ENCODE assay signal across 13 cellular contexts in genomic region chr2:71746946-71747501, GRCh38.
A peak's percentile ranks its signal among the peaks of the same experiment; 100 is the strongest.
DNase-seq lines count a peak whose midpoint lies in the region; ATAC-seq, FAIRE-seq and TF ChIP-seq lines count a peak whose summit lies in the region.
"Had no signal": no experiment of that assay in that cellular context is flagged by ENCODE, and none has a peak within 500 bp of the region (broad histone marks: within the 10 kb centered on the region; RNA-seq: fewer than 3 reads in every experiment).

No MANE protein-coding gene starts in this region.

- H3K27me3 ChIP-seq in GM23248 (replicated peaks; ENCODE audit: insufficient read depth) (no peaks in the 10 kb centered on the region; the same call in 1 of the 2 replicates), heart right ventricle (no peaks in the 10 kb centered on the region), gastrocnemius medialis (no peaks in the 10 kb centered on the region)
- H3K27me3 ChIP-seq in CD4-positive, alpha-beta memory T cell (ENCODE audit: insufficient read depth, low read length): no peaks in the 10 kb centered on the region

- H3K4me3 ChIP-seq in GM23248: no peak overlapping the region
- H3K4me3 ChIP-seq in heart right ventricle: no peak overlapping the region
- no peak overlapping the region for H3K4me3 ChIP-seq in gastrocnemius medialis
- no peak overlapping the region for H3K4me3 ChIP-seq in CD4-positive, alpha-beta memory T cell (ENCODE audit: low read length in 2 of 2)

- TF ChIP-seq CTCF in heart right ventricle (IDR thresholded peaks at IDR 0.05) (no peak), gastrocnemius medialis (IDR thresholded peaks at IDR 0.05 in 4 of 5, conservative IDR thresholded peaks at IDR 0.05 in 1 of 5) (no peak)

- ATAC-seq in heart right ventricle: peak in 6 of 8 donors; percentile 13 to 45 (median 28)
- no peak for ATAC-seq in gastrocnemius medialis
- ATAC-seq in HG03095 (IDR thresholded peaks at IDR 0.05; ENCODE audit: unreplicated experiment): no peak
- ATAC-seq in T-cell (replicated peaks in 1 of 4): no peak
- ATAC-seq: activated T-helper 17 cell treated with anti-CD3 and anti-CD28 coated beads, Interleukin-2, amount 50 U/mL, for 72 hours; stimulated activated memory B cell treated with anti-CD40 and anti-IgM and Interleukin-4, amounts not matched to agents 10 μg/mL and 1 μg/mL and 100 μg/mL, for 72 hours had no signal

- in situ Hi-C loops in GM23248 (cut with MboI) (no loop called here), gastrocnemius medialis (cut with MboI; ENCODE audit: low sequenced_read_pairs in 4 of 4) (no loop called here)

- intact Hi-C loops in heart right ventricle (cut with DNase I): no loop called here
- intact Hi-C loops in gastrocnemius medialis (cut with DNase I; ENCODE audit: low total_unique reads): loop anchor here (5.0 kb wide), 1 partner anchor 195 kb away; no protein-coding TSS in a partner anchor
- intact Hi-C loops in CD4-positive, alpha-beta memory T cell (cut with micrococcal nuclease): no loop called here

- CTCF ChIA-PET in T-cell (lab: Charles Lee): no interaction called here
- CTCF ChIA-PET in CD4-positive, alpha-beta memory T cell (lab: Charles Lee; ENCODE audit: partially characterized antibody): no interaction called here

- no peak for TF ChIP-seq POLR2A in gastrocnemius medialis (IDR thresholded peaks at IDR 0.05)
- no peak for TF ChIP-seq POLR2A in GM12892 (IDR thresholded peaks at IDR 0.05; ENCODE audit: low read depth, low read length)

- no peaks in the 10 kb centered on the region for H3K4me1 Mint-ChIP-seq in T-cell
- H3K4me1 Mint-ChIP-seq in CD4-positive, alpha-beta memory T cell: no peaks in the 10 kb centered on the region
- H3K4me1 Mint-ChIP-seq: activated T-helper 17 cell treated with anti-CD3 and anti-CD28 coated beads, Interleukin-2, amount 50 U/mL, for 72 hours; IgD-negative memory B cell; stimulated activated memory B cell treated with anti-CD40 and anti-IgM and Interleukin-4, amounts not matched to agents 10 μg/mL and 1 μg/mL and 100 μg/mL, for 72 hours had no signal

- no peaks in the 10 kb centered on the region for H4K20me1 ChIP-seq in GM23248 (ENCODE audit: insufficient read depth)

- H3K4me1 ChIP-seq in GM23248 (ENCODE audit: insufficient read depth): peaks cover 55% of the 10 kb centered on the region
- peaks cover 10 to 57% (median 29%) of the 10 kb centered on the region in 9 donors for H3K4me1 ChIP-seq in heart right ventricle
- H3K4me1 ChIP-seq in gastrocnemius medialis: peaks cover 68 to 77% of the 10 kb centered on the region in 2 donors
- H3K4me1 ChIP-seq in CD4-positive, alpha-beta memory T cell (ENCODE audit: insufficient read depth, low read length): no peaks in the 10 kb centered on the region

- peak overlapping the region; percentile 18; the same call in 1 of the 2 replicates for H2AFZ ChIP-seq in GM23248

- H3K9ac ChIP-seq in GM23248: peak overlapping the region; percentile 13

- peaks cover 8 to 11% of the 10 kb centered on the region in 2 donors for H3K27me3 Mint-ChIP-seq in T-cell
- peaks cover 4 to 6% of the 10 kb centered on the region in 2 donors for H3K27me3 Mint-ChIP-seq in CD4-positive, alpha-beta memory T cell

- H3K79me2 ChIP-seq in GM23248 (ENCODE audit: insufficient read depth): no peaks in the 10 kb centered on the region

- no peaks in the 10 kb centered on the region for H3K9me2 ChIP-seq in GM23248 (ENCODE audit: insufficient read depth)

- WGBS in GM23248 (ENCODE audit: low coverage in 1 of 2, low lambda C conversion rate in 2 of 2, missing lambda C conversion rate in 2 of 2), 2 experiments: 12% methylated on average over 13 of the region's 13 CpGs
- 47 to 55% methylated on average over 13 of the region's 13 CpGs for WGBS in heart right ventricle, 2 donors

- peaks cover 41% of the 10 kb centered on the region for H3F3A ChIP-seq in GM23248 (ENCODE audit: insufficient read depth)

- peaks cover 2% of the 10 kb centered on the region for H3K36me3 Mint-ChIP-seq in T-cell
- no peaks in the 10 kb centered on the region for H3K36me3 Mint-ChIP-seq in CD4-positive, alpha-beta memory T cell
- H3K36me3 Mint-ChIP-seq: IgD-negative memory B cell; stimulated activated memory B cell treated with anti-CD40 and anti-IgM and Interleukin-4, amounts not matched to agents 10 μg/mL and 1 μg/mL and 100 μg/mL, for 72 hours had no signal

- H3K9me3 ChIP-seq in GM23248 (ENCODE audit: low read depth) (no peaks in the 10 kb centered on the region), heart right ventricle (peaks cover 0 to 11% (median 0%) of the 10 kb centered on the region in 11 donors), gastrocnemius medialis (no peaks in the 10 kb centered on the region)
- no peaks in the 10 kb centered on the region for H3K9me3 ChIP-seq in CD4-positive, alpha-beta memory T cell (ENCODE audit: control insufficient read depth in 1 of 2, low read length in 2 of 2)

- DNase-seq in GM23248: peak; percentile 78
- DNase-seq in T1000 (lab: John Stamatoyannopoulos, UW): peak; percentile 22
- peak in 1 of 2 donors; percentile 45 for DNase-seq in heart right ventricle
- peak; percentile 38 to 64 for DNase-seq in gastrocnemius medialis
- no peak for DNase-seq in T-cell
- no peak for DNase-seq in CD4-positive, alpha-beta memory T cell
- no peak for DNase-seq in GM12892 (ENCODE audit: insufficient read length)
- DNase-seq: GDM1, nucleus accumbens had no signal

- peak overlapping the region; percentile 19 for H3K4me2 ChIP-seq in GM23248 (ENCODE audit: unreplicated experiment)

- no peak overlapping the region for H3K4me3 Mint-ChIP-seq in T-cell
- H3K4me3 Mint-ChIP-seq in CD4-positive, alpha-beta memory T cell: no peak overlapping the region
- H3K4me3 Mint-ChIP-seq: activated T-helper 17 cell treated with anti-CD3 and anti-CD28 coated beads, Interleukin-2, amount 50 U/mL, for 72 hours; IgD-negative memory B cell; stimulated activated memory B cell treated with anti-CD40 and anti-IgM and Interleukin-4, amounts not matched to agents 10 μg/mL and 1 μg/mL and 100 μg/mL, for 72 hours had no signal

- H3K36me3 ChIP-seq in GM23248 (ENCODE audit: low read depth) (no peaks in the 10 kb centered on the region), heart right ventricle (no peaks in the 10 kb centered on the region), gastrocnemius medialis (no peaks in the 10 kb centered on the region)
- no peaks in the 10 kb centered on the region for H3K36me3 ChIP-seq in CD4-positive, alpha-beta memory T cell (ENCODE audit: insufficient read depth, low read length)

- peaks cover 2 to 3% (median 3%) of the 10 kb centered on the region in 3 donors for H3K9me3 Mint-ChIP-seq in T-cell
- H3K9me3 Mint-ChIP-seq in CD4-positive, alpha-beta memory T cell: peaks cover 0 to 11% (median 4%) of the 10 kb centered on the region in 8 donors

- no peak for FAIRE-seq in GM12892 (lab: Jason Lieb, UNC)

- POLR2A ChIA-PET in T-cell (lab: Charles Lee): no interaction called here
- POLR2A ChIA-PET in CD4-positive, alpha-beta memory T cell (lab: Charles Lee; ENCODE audit: partially characterized antibody): no interaction called here

- no peak overlapping the region for H3K27ac Mint-ChIP-seq in T-cell
- no peak overlapping the region for H3K27ac Mint-ChIP-seq in CD4-positive, alpha-beta memory T cell
- H3K27ac Mint-ChIP-seq: activated T-helper 17 cell treated with anti-CD3 and anti-CD28 coated beads, Interleukin-2, amount 50 U/mL, for 72 hours; IgD-negative memory B cell; stimulated activated memory B cell treated with anti-CD40 and anti-IgM and Interleukin-4, amounts not matched to agents 10 μg/mL and 1 μg/mL and 100 μg/mL, for 72 hours had no signal

- H3K27ac ChIP-seq in GM23248: peak overlapping the region; percentile 47
- peak overlapping the region in 2 of 10 donors; percentile 10 to 39 for H3K27ac ChIP-seq in heart right ventricle
- H3K27ac ChIP-seq in gastrocnemius medialis: peak overlapping the region; percentile 21 to 57 (median 48)
- H3K27ac ChIP-seq in CD4-positive, alpha-beta memory T cell (ENCODE audit: low read depth, low read length): no peak overlapping the region

Comparison
In these comparisons a context has a peak if more than half of its experiments do, and no peak if none do; other contexts are left out.
1. DNase-seq: peak in GM23248 (single experiment), T1000 (single experiment) and gastrocnemius medialis (2 of 2); none in T-cell (0 of 34), CD4-positive, alpha-beta memory T cell (0 of 5) and GM12892 (single experiment).
2. ATAC-seq: peak in heart right ventricle (6 of 8); none in gastrocnemius medialis (0 of 2), HG03095 (single experiment) and T-cell (0 of 4).